ENCODE assay signal across 8 cellular contexts in the genomic region with DNA sequence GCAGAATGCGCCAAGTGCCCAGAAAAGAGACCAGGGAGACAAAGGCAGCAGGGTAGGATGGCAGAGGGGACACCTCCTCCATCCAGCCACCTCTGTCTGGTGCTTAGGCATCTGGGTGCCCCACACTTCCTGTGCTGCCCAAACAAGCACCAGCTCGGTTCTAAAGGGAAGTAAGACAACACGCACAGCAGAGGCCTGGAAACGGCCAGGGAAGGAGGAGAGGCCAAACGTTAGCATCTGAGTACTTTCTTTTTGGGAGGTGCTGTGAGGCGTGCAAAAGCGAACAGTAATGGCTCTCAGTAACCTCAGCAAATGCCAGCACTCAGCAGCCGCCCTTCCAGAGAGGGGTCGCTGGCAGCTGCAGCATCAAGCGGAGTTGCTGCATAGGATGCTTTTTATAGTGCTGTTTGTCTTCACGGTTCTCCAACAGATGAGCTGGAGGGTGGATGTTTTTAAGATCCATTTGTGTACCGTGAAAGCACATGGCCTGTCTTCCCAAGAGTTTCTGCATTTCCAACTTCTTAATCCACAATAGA.
DNase-seq lines count a peak whose midpoint lies in the region; ATAC-seq and TF ChIP-seq lines count a peak whose summit lies in the region.

No MANE protein-coding gene starts in this region.

- ATAC-seq in GM18511 (IDR thresholded peaks at IDR 0.05; ENCODE audit: unreplicated experiment): peak; percentile 44
- ATAC-seq in HG02571 (IDR thresholded peaks at IDR 0.05; ENCODE audit: unreplicated experiment): no peak
- ATAC-seq in HG03280 (IDR thresholded peaks at IDR 0.05; ENCODE audit: unreplicated experiment): no peak

- peaks cover 20 to 26% (median 22%) of the 10 kb centered on the region in 4 donors for H3K4me1 ChIP-seq in esophagus muscularis mucosa

- no peak for TF ChIP-seq POLR2A in esophagus muscularis mucosa (IDR thresholded peaks at IDR 0.05; ENCODE audit: low read depth)

- no peak for TF ChIP-seq EP300 in esophagus muscularis mucosa (IDR thresholded peaks at IDR 0.05)

- intact Hi-C loops in esophagus muscularis mucosa (cut with DNase I): no loop called here

- H3K27ac ChIP-seq in esophagus muscularis mucosa (replicated peaks in 1 of 4): peak overlapping the region; percentile 3 to 55 (median 24)
- H3K27ac ChIP-seq in skin epidermis: peak overlapping the region in 20 of 21 experiments; percentile 26 to 89 (median 80)

- no peaks in the 10 kb centered on the region for H3K9me3 ChIP-seq in esophagus muscularis mucosa

- H3K36me3 ChIP-seq in esophagus muscularis mucosa: peaks cover 0 to 5% (median 0%) of the 10 kb centered on the region in 4 donors

- H3K4me3 ChIP-seq in esophagus muscularis mucosa (peak overlapping the region in 1 of 4 donors; percentile 10), skin epidermis (no peak overlapping the region)

- DNase-seq in NAMALWA (ENCODE audit: low spot score): peak; percentile 32
- DNase-seq in esophagus muscularis mucosa (ENCODE audit: extremely low spot score): no peak
- no peak for DNase-seq in DMS153 (lab: John Stamatoyannopoulos, UW)
- DNase-seq in COR-L47 (lab: John Stamatoyannopoulos, UW): no peak

- 55% methylated on average over 12 of the region's 12 CpGs for WGBS in esophagus muscularis mucosa

- H3K27me3 ChIP-seq in esophagus muscularis mucosa: no peaks in the 10 kb centered on the region

- TF ChIP-seq CTCF in esophagus muscularis mucosa (IDR thresholded peaks at IDR 0.05): no peak
